ENCODE assay signal across 11 cellular contexts in genomic region chr4:4607336-4608213, GRCh38.
"Had no signal": no experiment of that assay in that cellular context is flagged by ENCODE, and none has a peak within 500 bp of the region (broad histone marks: within the 10 kb centered on the region; RNA-seq: fewer than 3 reads in every experiment).

No MANE protein-coding gene starts in this region.

- H3K9me3 ChIP-seq: right atrium auricular region, thyroid gland had no signal

- H3K4me3 Mint-ChIP-seq: activated naive CD8-positive, alpha-beta T cell; nephron progenitor cell had no signal

- H3K4me3 ChIP-seq: dorsolateral prefrontal cortex, right atrium auricular region, thyroid gland had no signal

- H3K36me3 ChIP-seq: right atrium auricular region, thyroid gland, WERI-Rb-1 had no signal

- H3K4me1 ChIP-seq: thyroid gland had no signal

- H3K27me3 Mint-ChIP-seq: activated naive CD8-positive, alpha-beta T cell; progenitor cell of endocrine pancreas had no signal

- H3K27ac Mint-ChIP-seq: activated naive CD8-positive, alpha-beta T cell; nephron progenitor cell; progenitor cell of endocrine pancreas had no signal

- H3K27ac ChIP-seq: dorsolateral prefrontal cortex, right atrium auricular region, thyroid gland, WERI-Rb-1 had no signal

- DNase-seq: activated CD4-positive, alpha-beta T cell treated with anti-CD3 and anti-CD28 coated beads, Interleukin-2, amount 50 U/mL, for 48 hours; dorsolateral prefrontal cortex; left cardiac atrium; nephron progenitor cell; stimulated activated CD4-positive, alpha-beta T cell treated with anti-CD3 and anti-CD28 coated beads, Interleukin-2, amount 100 ng/mL, for 24 hours; stimulated activated naive CD4-positive, alpha-beta T cell treated with Interleukin-2 at 50 U/mL for 16 hours; thyroid gland; WERI-Rb-1 had no signal

- H3K27me3 ChIP-seq: dorsolateral prefrontal cortex, right atrium auricular region, thyroid gland had no signal
